In the genomic region with DNA sequence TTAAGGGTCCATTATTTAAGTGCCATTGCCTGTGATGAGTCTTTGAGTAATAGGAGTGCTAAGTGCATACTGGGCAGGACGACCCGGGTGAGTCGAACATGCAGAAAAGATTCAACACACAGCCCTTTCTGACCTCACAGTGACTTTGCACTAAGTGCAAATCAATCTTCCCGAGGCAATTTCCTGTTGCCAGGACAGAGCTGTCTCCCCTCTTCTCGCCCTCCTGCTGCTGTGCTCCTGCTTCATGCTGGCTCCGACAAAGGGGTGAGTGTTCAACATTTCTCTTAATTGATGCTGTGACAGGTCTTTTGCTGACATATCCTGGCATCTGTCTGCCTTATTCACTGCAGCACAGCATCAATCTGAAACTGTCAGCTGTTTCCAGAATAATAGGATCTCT, we compare ENCODE assay signal across 11 cellular contexts. TPM values are rescaled to one million over a fixed set of nuclear protein-coding genes. Genes with fewer than 3 reads are reported as not detected.
DNase-seq lines count a peak whose midpoint lies in the region; ATAC-seq lines count a peak whose summit lies in the region.
"Had no signal": no experiment of that assay in that cellular context is flagged by ENCODE, and none has a peak within 500 bp of the region (broad histone marks: within the 10 kb centered on the region; RNA-seq: fewer than 3 reads in every experiment).

No MANE protein-coding gene starts in this region.

- ATAC-seq in HG02981 (IDR thresholded peaks at IDR 0.05; ENCODE audit: unreplicated experiment) (no peak), HG02938 (IDR thresholded peaks at IDR 0.05; ENCODE audit: unreplicated experiment) (no peak)

- no peaks in the 10 kb centered on the region for H3K9me3 ChIP-seq in SJCRH30 (replicated peaks)

- peak; percentile 31 for DNase-seq in Ammon's horn (ENCODE audit: low spot score)
- peak; percentile 33 for DNase-seq in KBM-7
- DNase-seq in SJCRH30, result peak; percentile 83 to 90
- DNase-seq in kidney tubule cell (ENCODE audit: low spot score), result peak; percentile 27
- no peak for DNase-seq in activated CD4-positive, alpha-beta T cell treated with anti-CD3 and anti-CD28 coated beads, Interleukin-2, amount 50 U/mL, for 48 hours
- no peak for DNase-seq in activated T-cell treated with anti-CD3 and anti-CD28 coated beads, Interleukin-2, amount 50 U/mL, for 1 hour
- DNase-seq: GF-D8, T-cell had no signal

- H3K27me3 ChIP-seq in SJCRH30, result no peaks in the 10 kb centered on the region

- H3K4me1 ChIP-seq in SJCRH30, result peaks cover 11% of the 10 kb centered on the region

- peak overlapping the region; percentile 2 for H3K4me3 ChIP-seq in SJCRH30

- in situ Hi-C loops in KBM-7 (cut with MboI; ENCODE audit: low pct_unique_long_range_greater_than_20kb, low sequenced_read_pairs), result no loop called here

- no peaks in the 10 kb centered on the region for H3K36me3 ChIP-seq in SJCRH30

- peak overlapping the region; percentile 78 for H3K27ac ChIP-seq in SJCRH30

RNA-seq across cellular contexts. Expression of gene MCHR1, which starts 42.0 kb away (rescaled TPM):
- total RNA-seq in SJCRH30 (2014; rRNA removed; shearing (Covaris generic)), result 11.2 and 12.0 TPM in 2 replicates
- total RNA-seq: mononuclear cell, T-cell had no signal

Comparison
In these comparisons a context has a peak if more than half of its experiments do, and no peak if none do; other contexts are left out.
1. DNase-seq: peak in Ammon's horn (single experiment), KBM-7 (single experiment), SJCRH30 (2 of 2) and kidney tubule cell (single experiment); none in activated CD4-positive, alpha-beta T cell treated with anti-CD3 and anti-CD28 coated beads, Interleukin-2, amount 50 U/mL, for 48 hours (0 of 2) and activated T-cell treated with anti-CD3 and anti-CD28 coated beads, Interleukin-2, amount 50 U/mL, for 1 hour (single experiment).